In the genomic region with DNA sequence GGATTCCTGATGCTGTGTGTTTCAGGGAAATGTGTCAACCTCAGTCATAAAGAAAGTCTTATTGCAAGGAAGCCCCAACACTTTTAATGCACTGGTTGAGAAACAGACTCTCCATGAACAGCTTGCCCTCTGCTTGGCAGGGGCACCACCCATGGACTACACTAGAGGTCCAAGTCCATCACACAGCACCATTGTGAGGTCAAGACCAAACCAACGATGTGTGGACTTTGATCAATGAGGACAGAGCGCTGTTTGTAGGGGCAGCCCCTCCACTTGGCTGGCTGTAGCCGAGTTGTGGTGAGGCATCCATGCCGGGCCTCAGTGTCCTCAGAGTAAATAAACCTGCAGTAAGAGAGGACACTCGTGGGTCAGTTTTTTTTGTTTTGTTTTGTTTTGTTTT, we compare ENCODE assay signal across 1 cellular context.
TF ChIP-seq lines count a peak whose summit lies in the region.

No MANE protein-coding gene starts in this region.

TF ChIP-seq in HepG2, 621 proteins besides CTCF, POLR2A, EP300 and RAD21 (continued from another document and continues in another):
- TF ChIP-seq ZBTB7A (CRISPR knock-in tag; IDR thresholded peaks at IDR 0.05) (no peak), NR2F2 (IDR thresholded peaks at IDR 0.05; ENCODE audit: borderline replicate concordance, low read depth) (0 out of 2 replicates have a peak, but pooled peaks have one; percentile 29), MIER2 (CRISPR knock-in tag; IDR thresholded peaks at IDR 0.05) (no peak), RARA (CRISPR knock-in tag; IDR thresholded peaks at IDR 0.05) (peak; percentile 56; the same call in 1 of the 2 replicates), ZUFSP (CRISPR knock-in tag; IDR thresholded peaks at IDR 0.05; ENCODE audit: borderline replicate concordance) (no peak), AHR (CRISPR knock-in tag; IDR thresholded peaks at IDR 0.05) (no peak), DNMT3B (CRISPR knock-in tag; conservative IDR thresholded peaks at IDR 0.05) (no peak), HOMEZ (CRISPR knock-in tag; IDR thresholded peaks at IDR 0.05; ENCODE audit: low read depth) (peak; percentile 53; the same call in 1 of the 2 replicates), ZNF276 (CRISPR knock-in tag; IDR thresholded peaks at IDR 0.05; ENCODE audit: low read depth) (no peak), SNAI1 (CRISPR knock-in tag; IDR thresholded peaks at IDR 0.05; ENCODE audit: borderline replicate concordance) (no peak), CAMTA2 (CRISPR knock-in tag; IDR thresholded peaks at IDR 0.05; ENCODE audit: borderline replicate concordance) (no peak), FOXK1 (CRISPR knock-in tag; IDR thresholded peaks at IDR 0.05; ENCODE audit: borderline replicate concordance, low read depth) (no peak), ZNF160 (CRISPR knock-in tag; IDR thresholded peaks at IDR 0.05) (no peak), NBN (conservative IDR thresholded peaks at IDR 0.05) (no peak), JUN (CRISPR knock-in tag; IDR thresholded peaks at IDR 0.05) (no peak), RORA (CRISPR knock-in tag; IDR thresholded peaks at IDR 0.05) (no peak), CHD2 (IDR thresholded peaks at IDR 0.05; ENCODE audit: low read depth, low read length) (no peak), ZNF225 (CRISPR knock-in tag; IDR thresholded peaks at IDR 0.05) (no peak), UBTF (CRISPR knock-in tag; IDR thresholded peaks at IDR 0.05) (no peak), CREM (IDR thresholded peaks at IDR 0.05) (no peak), CREM (CRISPR knock-in tag; IDR thresholded peaks at IDR 0.05) (no peak), NR2C2 (CRISPR knock-in tag; IDR thresholded peaks at IDR 0.05; ENCODE audit: borderline replicate concordance) (no peak), SMYD3 (CRISPR knock-in tag; IDR thresholded peaks at IDR 0.05) (no peak), ZSCAN12 (CRISPR knock-in tag; IDR thresholded peaks at IDR 0.05) (no peak), CC2D1A (CRISPR knock-in tag; IDR thresholded peaks at IDR 0.05) (no peak), ZNF292 (CRISPR knock-in tag; IDR thresholded peaks at IDR 0.05; ENCODE audit: borderline replicate concordance, low read depth) (no peak), ZNF781 (CRISPR knock-in tag; IDR thresholded peaks at IDR 0.05; ENCODE audit: borderline replicate concordance, not compliant biosample characterization) (no peak), EHMT2 (IDR thresholded peaks at IDR 0.05; ENCODE audit: borderline replicate concordance, low read depth, low read length) (no peak), ZNF24 (IDR thresholded peaks at IDR 0.05) (no peak), ZNF451 (CRISPR knock-in tag; IDR thresholded peaks at IDR 0.05) (no peak), YY1 (IDR thresholded peaks at IDR 0.05; ENCODE audit: insufficient read depth, insufficient replicate concordance, low read depth, low read length) (no peak), ASH2L (IDR thresholded peaks at IDR 0.05; ENCODE audit: insufficient read length, low read depth, low read length) (no peak), ARID2 (CRISPR knock-in tag; IDR thresholded peaks at IDR 0.05; ENCODE audit: borderline replicate concordance) (no peak), TAF15 (IDR thresholded peaks at IDR 0.05; ENCODE audit: low read depth, low read length, poor library complexity, severe bottlenecking) (no peak), ATF7 (IDR thresholded peaks at IDR 0.05) (no peak), ATF7 (CRISPR knock-in tag; IDR thresholded peaks at IDR 0.05) (no peak), KDM5B (CRISPR knock-in tag; IDR thresholded peaks at IDR 0.05; ENCODE audit: borderline replicate concordance) (no peak), HDAC1 (CRISPR knock-in tag; IDR thresholded peaks at IDR 0.05) (no peak), CERS6 (CRISPR knock-in tag; IDR thresholded peaks at IDR 0.05) (no peak), ZNF484 (CRISPR knock-in tag; IDR thresholded peaks at IDR 0.05; ENCODE audit: borderline replicate concordance, low read depth) (no peak), HCFC1 (IDR thresholded peaks at IDR 0.05; ENCODE audit: low read depth, low read length) (no peak), ZNF496 (CRISPR knock-in tag; IDR thresholded peaks at IDR 0.05; ENCODE audit: insufficient replicate concordance) (no peak), ZKSCAN8 (CRISPR knock-in tag; IDR thresholded peaks at IDR 0.05; ENCODE audit: borderline replicate concordance) (no peak), ZNF264 (CRISPR knock-in tag; IDR thresholded peaks at IDR 0.05) (peak; percentile 34; the same call in 1 of the 2 replicates), ARID5B (CRISPR knock-in tag; IDR thresholded peaks at IDR 0.05) (0 out of 2 replicates have a peak, but pooled peaks have one; percentile 19), HNF4G (IDR thresholded peaks at IDR 0.05; ENCODE audit: borderline replicate concordance, low read depth, low read length) (peak; percentile 86), HNF4G (CRISPR knock-in tag; IDR thresholded peaks at IDR 0.05; ENCODE audit: borderline replicate concordance, low read depth) (peak; percentile 73; the same call in 1 of the 2 replicates), MYC (CRISPR knock-in tag; IDR thresholded peaks at IDR 0.05; ENCODE audit: borderline replicate concordance) (no peak), ZNF230 (CRISPR knock-in tag; IDR thresholded peaks at IDR 0.05) (no peak), NR2F6 (IDR thresholded peaks at IDR 0.05) (peak; percentile 46; the same call in 1 of the 2 replicates), NR2F6 (CRISPR knock-in tag; IDR thresholded peaks at IDR 0.05) (0 out of 2 replicates have a peak, but pooled peaks have one; percentile 24), ZNF329 (CRISPR knock-in tag; IDR thresholded peaks at IDR 0.05; ENCODE audit: low read depth) (no peak)
- TF ChIP-seq, protein P1, sequence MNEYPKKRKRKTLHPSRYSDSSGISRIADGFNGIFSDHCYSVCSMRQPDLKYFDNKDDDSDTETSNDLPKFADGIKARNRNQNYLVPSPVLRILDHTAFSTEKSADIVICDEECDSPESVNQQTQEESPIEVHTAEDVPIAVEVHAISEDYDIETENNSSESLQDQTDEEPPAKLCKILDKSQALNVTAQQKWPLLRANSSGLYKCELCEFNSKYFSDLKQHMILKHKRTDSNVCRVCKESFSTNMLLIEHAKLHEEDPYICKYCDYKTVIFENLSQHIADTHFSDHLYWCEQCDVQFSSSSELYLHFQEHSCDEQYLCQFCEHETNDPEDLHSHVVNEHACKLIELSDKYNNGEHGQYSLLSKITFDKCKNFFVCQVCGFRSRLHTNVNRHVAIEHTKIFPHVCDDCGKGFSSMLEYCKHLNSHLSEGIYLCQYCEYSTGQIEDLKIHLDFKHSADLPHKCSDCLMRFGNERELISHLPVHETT (CRISPR knock-in tag; conservative IDR thresholded peaks at IDR 0.05) = no peak
